Comparison of ENCODE assay signal across 20 cellular contexts in genomic region chr3:71511446-71511845, GRCh38.
A peak's percentile ranks its signal among the peaks of the same experiment; 100 is the strongest.
DNase-seq lines count a peak whose midpoint lies in the region; ATAC-seq, FAIRE-seq and TF ChIP-seq lines count a peak whose summit lies in the region.
"Had no signal": no experiment of that assay in that cellular context is flagged by ENCODE, and none has a peak within 500 bp of the region (broad histone marks: within the 10 kb centered on the region; RNA-seq: fewer than 3 reads in every experiment).

No MANE protein-coding gene starts in this region.

- no peaks in the 10 kb centered on the region for H3K36me3 Mint-ChIP-seq in HFFc6 (ENCODE audit: low read depth)
- peaks cover under 1% of the 10 kb centered on the region for H3K36me3 Mint-ChIP-seq in memory B cell

- H3K4me2 ChIP-seq in A549: peak overlapping the region; percentile 60

- no peak for FAIRE-seq in A549 (lab: Jason Lieb, UNC)
- FAIRE-seq: endothelial cell of umbilical vein had no signal

- H3K4me1 Mint-ChIP-seq in HFFc6 (ENCODE audit: low read depth) (peaks cover 21% of the 10 kb centered on the region), memory B cell (peaks cover 12% of the 10 kb centered on the region)

- no peaks in the 10 kb centered on the region; the same call in 1 of the 2 replicates for H3K27me3 Mint-ChIP-seq in HFFc6 (ENCODE audit: insufficient read depth)
- no peaks in the 10 kb centered on the region for H3K27me3 Mint-ChIP-seq in memory B cell
- H3K27me3 Mint-ChIP-seq: stimulated activated naive CD8-positive, alpha-beta T cell treated with anti-CD3 and anti-CD28 coated beads, Interleukin-15, Interleukin-2, amounts not matched to agents 100 ng/mL and 50 ng/mL, for 24 hours had no signal

- POLR2A ChIA-PET in A549 (lab: Yijun Ruan, JAX): interaction anchor here (1.0 to 2.3 kb wide), 7 partner anchors 15 to 73 kb away, joined by 3 to 19 read pairs (median 7); partner anchors contain the start of gene FOXP1
- POLR2A ChIA-PET in GM10248 (lab: Yijun Ruan, JAX): interaction anchor here (0.7 kb wide), 1 partner anchor 181 kb away, joined by 4 read pairs; no protein-coding TSS in a partner anchor

- H3K4me1 ChIP-seq in A549 (peaks cover 52% of the 10 kb centered on the region), esophagus squamous epithelium (peaks cover 0 to 27% (median 2%) of the 10 kb centered on the region in 3 donors)

- TF ChIP-seq POLR2A in A549 (IDR thresholded peaks at IDR 0.05; ENCODE audit: low read length): no peak
- no peak for TF ChIP-seq POLR2A in esophagus squamous epithelium (IDR thresholded peaks at IDR 0.05)

- no peaks in the 10 kb centered on the region for H3K27me3 ChIP-seq in esophagus squamous epithelium
- H3K27me3 ChIP-seq: body of pancreas, right atrium auricular region, SJSA1, upper lobe of right lung had no signal

- no peaks in the 10 kb centered on the region for H3K9me3 ChIP-seq in A549
- no peaks in the 10 kb centered on the region for H3K9me3 ChIP-seq in esophagus squamous epithelium
- H3K9me3 ChIP-seq: body of pancreas, right atrium auricular region, SJSA1, upper lobe of right lung had no signal

- H3K27ac Mint-ChIP-seq in HFFc6 (peak overlapping the region; percentile 18; the same call in 1 of the 2 replicates), memory B cell (peak overlapping the region; percentile 35)

- no peak for DNase-seq in A549 (ENCODE audit: low read depth in 1 of 2, low spot score in 1 of 2)
- no peak for DNase-seq in HFFc6
- DNase-seq in memory B cell (ENCODE audit: low spot score in 2 of 2): no peak
- no peak for DNase-seq in GM10248 (ENCODE audit: extremely low spot score)
- DNase-seq in activated CD4-positive, alpha-beta T cell treated with anti-CD3 and anti-CD28 coated beads for 48 hours: no peak
- DNase-seq in esophagus squamous epithelium (lab: John Stamatoyannopoulos, UW): no peak
- DNase-seq: body of pancreas, foreskin melanocyte, KG1, midbrain, NCI-H1105 treated with DMSO at 0.1 percent for 48 hours, NCI-H2107, upper lobe of right lung had no signal

- CTCF ChIA-PET in A549 (lab: Yijun Ruan, JAX): interaction anchor here (0.6 to 4.4 kb wide), 5 partner anchors 28 to 393 kb away, joined by 3 to 39 read pairs (median 3); partner anchors contain the start of gene FOXP1
- CTCF ChIA-PET in GM10248 (lab: Yijun Ruan, JAX): interaction anchor here (0.7 to 1.7 kb wide), 4 partner anchors 13 to 813 kb away, joined by 3 to 4 read pairs (median 3); no protein-coding TSS in a partner anchor

- no peak; a peak in 2 of 6 replicates for ATAC-seq in A549
- ATAC-seq in SK-N-SH treated with all-trans-retinoic acid at 6 μM for 48 hours: peak; percentile 15
- peak; percentile 37 for ATAC-seq in memory B cell (ENCODE audit: low read depth)
- ATAC-seq in HG02678 (IDR thresholded peaks at IDR 0.05; ENCODE audit: unreplicated experiment): no peak
- ATAC-seq: body of pancreas had no signal

- no peak; a peak in 1 of 5 replicates for TF ChIP-seq EP300 in A549 (IDR thresholded peaks at IDR 0.05)

- intact Hi-C loops in esophagus squamous epithelium (cut with DNase I): no loop called here

- no peak overlapping the region for H3K4me3 ChIP-seq in A549
- no peak overlapping the region for H3K4me3 ChIP-seq in esophagus squamous epithelium
- H3K4me3 ChIP-seq: body of pancreas, right atrium auricular region, SJSA1, upper lobe of right lung had no signal

- peak overlapping the region; percentile 76 to 90 for H3K27ac ChIP-seq in A549
- no peak overlapping the region for H3K27ac ChIP-seq in esophagus squamous epithelium
- H3K27ac ChIP-seq: body of pancreas, right atrium auricular region, SJSA1, upper lobe of right lung had no signal

- H3K9me3 Mint-ChIP-seq in HFFc6 (no peaks in the 10 kb centered on the region), memory B cell (peaks cover 1% of the 10 kb centered on the region)
- H3K9me3 Mint-ChIP-seq: activated naive CD4-positive, alpha-beta T cell treated with anti-CD3 and anti-CD28 coated beads for 36 hours; stimulated activated naive CD8-positive, alpha-beta T cell treated with anti-CD3 and anti-CD28 coated beads, Interleukin-15, Interleukin-2, amounts not matched to agents 100 ng/mL and 50 ng/mL, for 24 hours had no signal

- 0 out of 5 replicates have a peak, but pooled peaks of 1 of the 2 experiments have one; percentile 1 for TF ChIP-seq RAD21 in A549 (conservative IDR thresholded peaks at IDR 0.05 in 1 of 2, IDR thresholded peaks at IDR 0.05 in 1 of 2)

- no peak for TF ChIP-seq CTCF in A549 (IDR thresholded peaks at IDR 0.05)
- TF ChIP-seq CTCF in HFFc6 (IDR thresholded peaks at IDR 0.05): no peak
- TF ChIP-seq CTCF in GM10248 (IDR thresholded peaks at IDR 0.05; ENCODE audit: control extremely low read depth, extremely low read depth, low read depth, missing control alignments): no peak
- no peak for TF ChIP-seq CTCF in esophagus squamous epithelium (IDR thresholded peaks at IDR 0.05)

- no peaks in the 10 kb centered on the region for H3K36me3 ChIP-seq in esophagus squamous epithelium
- H3K36me3 ChIP-seq: right atrium auricular region, SJSA1, upper lobe of right lung had no signal

- H3K4me3 Mint-ChIP-seq in HFFc6 (no peak overlapping the region), memory B cell (no peak overlapping the region)
- H3K4me3 Mint-ChIP-seq: activated naive CD4-positive, alpha-beta T cell treated with anti-CD3 and anti-CD28 coated beads for 36 hours; stimulated activated naive CD8-positive, alpha-beta T cell treated with anti-CD3 and anti-CD28 coated beads, Interleukin-15, Interleukin-2, amounts not matched to agents 100 ng/mL and 50 ng/mL, for 24 hours had no signal

TF ChIP-seq in A549, 52 proteins besides CTCF, POLR2A, EP300 and RAD21 (continues in another document):
- no peak for TF ChIP-seq HEYL (CRISPR knock-in tag; IDR thresholded peaks at IDR 0.05)
- TF ChIP-seq RNF2 (IDR thresholded peaks at IDR 0.05; ENCODE audit: borderline replicate concordance, low read depth): no peak
- no peak for TF ChIP-seq MAZ (IDR thresholded peaks at IDR 0.05; ENCODE audit: borderline replicate concordance, low read depth, low read length)
- TF ChIP-seq KDM1A (IDR thresholded peaks at IDR 0.05; ENCODE audit: low read depth): no peak
- no peak for TF ChIP-seq EHMT2 (IDR thresholded peaks at IDR 0.05; ENCODE audit: low read depth)
- TF ChIP-seq HOXB13 (CRISPR knock-in tag; IDR thresholded peaks at IDR 0.05; ENCODE audit: low read depth): no peak
- no peak for TF ChIP-seq BCL3 (IDR thresholded peaks at IDR 0.05)
- TF ChIP-seq PBX3 (IDR thresholded peaks at IDR 0.05): no peak
- TF ChIP-seq CBX8 (IDR thresholded peaks at IDR 0.05): no peak
- no peak for TF ChIP-seq CBX2 (IDR thresholded peaks at IDR 0.05; ENCODE audit: borderline replicate concordance, low read depth)
- no peak for TF ChIP-seq SMC3 (IDR thresholded peaks at IDR 0.05)

TF ChIP-seq in SK-N-SH treated with all-trans-retinoic acid at 6 μM for 48 hours, 23 proteins besides CTCF, POLR2A, EP300 and RAD21:
- TF ChIP-seq RARB (CRISPR knock-in tag; IDR thresholded peaks at IDR 0.05): no peak
- no peak for TF ChIP-seq TCF4 (CRISPR knock-in tag; IDR thresholded peaks at IDR 0.05; ENCODE audit: borderline replicate concordance)
- no peak for TF ChIP-seq SNAI2 (CRISPR knock-in tag; IDR thresholded peaks at IDR 0.05)
- no peak for TF ChIP-seq BACH2 (CRISPR knock-in tag; IDR thresholded peaks at IDR 0.05; ENCODE audit: borderline replicate concordance)
- no peak for TF ChIP-seq TOX (CRISPR knock-in tag; IDR thresholded peaks at IDR 0.05; ENCODE audit: borderline replicate concordance)
- no peak for TF ChIP-seq PATZ1 (CRISPR knock-in tag; IDR thresholded peaks at IDR 0.05; ENCODE audit: borderline replicate concordance)
- TF ChIP-seq GLIS3 (CRISPR knock-in tag; IDR thresholded peaks at IDR 0.05): no peak
- no peak for TF ChIP-seq CSDC2 (CRISPR knock-in tag; IDR thresholded peaks at IDR 0.05)
TF ChIP-seq in SK-N-SH treated with all-trans-retinoic acid at 6 μM for 48 hours: peak in this region for 0.

Comparison
In these comparisons a context has a peak if more than half of its experiments do, and no peak if none do; other contexts are left out.
1. ATAC-seq: peak in SK-N-SH treated with all-trans-retinoic acid at 6 μM for 48 hours (single experiment) and memory B cell (single experiment); none in A549 (0 of 2) and HG02678 (single experiment).
2. H3K27ac ChIP-seq: peak in A549 (2 of 2); none in esophagus squamous epithelium (0 of 4).